ENCODE assay signal across 8 cellular contexts in genomic region chr3:20039765-20040475, GRCh38. TPM values are rescaled to one million over a fixed set of nuclear protein-coding genes. Genes with fewer than 3 reads are reported as not detected.
A peak's percentile ranks its signal among the peaks of the same experiment; 100 is the strongest.
DNase-seq lines count a peak whose midpoint lies in the region; ATAC-seq, FAIRE-seq and TF ChIP-seq lines count a peak whose summit lies in the region.

Gene KAT2B (plus strand): TSS chr3:20040446. CDS start chr3:20040478, 32 bp downstream.

- WGBS in pancreas, 2 donors = 0 to 1% methylated on average over 15 to 61 of the region's 66 CpGs
- 0% methylated on average over 14 to 31 of the region's 66 CpGs for WGBS in tibial nerve, 2 donors

- TF ChIP-seq CTCF in pancreas (IDR thresholded peaks at IDR 0.05) = peak; percentile 40 to 65 (median 61)
- peak; percentile 70 to 85 (median 82) for TF ChIP-seq CTCF in tibial nerve (IDR thresholded peaks at IDR 0.05)

- H3K4me3 ChIP-seq in pancreas (peak within 1 kb of the TSS; percentile 49 to 84 (median 70)), tibial nerve (peak within 1 kb of the TSS; percentile 84 to 97 (median 88))

- H3K27ac ChIP-seq in pancreas = peak within 1 kb of the TSS; percentile 89 to 98 (median 92)
- peak within 1 kb of the TSS; percentile 92 to 99 (median 98) for H3K27ac ChIP-seq in tibial nerve

- H3K4me3 Mint-ChIP-seq in activated naive CD8-positive, alpha-beta T cell = peak within 1 kb of the TSS; percentile 92

- H3K4me1 ChIP-seq in pancreas = peaks cover 0 to 34% (median 21%) of the 10 kb centered on the region in 3 donors
- peaks cover 0 to 47% (median 36%) of the 10 kb centered on the region in 4 donors for H3K4me1 ChIP-seq in tibial nerve

- H3K27me3 Mint-ChIP-seq in activated naive CD8-positive, alpha-beta T cell = no peaks in the 10 kb centered on the region

- H3K36me3 Mint-ChIP-seq in activated naive CD8-positive, alpha-beta T cell = no peaks in the 10 kb centered on the region

- intact Hi-C loops in head of caudate nucleus (cut with DNase I) (loop anchor here (5.0 to 10.0 kb wide), 2 partner anchors 93 to 145 kb away; partner anchors contain the start of genes RAB5A and SGO1), pancreas (cut with DNase I) (loop anchor here in 1 of 3 donors (10.0 kb wide), 1 partner anchor 145 kb away; the partner anchor contains the start of gene SGO1)

- no peaks in the 10 kb centered on the region for H3K9me3 Mint-ChIP-seq in activated naive CD8-positive, alpha-beta T cell (ENCODE audit: low read depth)

- H3K36me3 ChIP-seq in pancreas (no peaks in the 10 kb centered on the region), tibial nerve (no peaks in the 10 kb centered on the region)

- no peaks in the 10 kb centered on the region for H3K9me3 ChIP-seq in pancreas
- H3K9me3 ChIP-seq in tibial nerve = no peaks in the 10 kb centered on the region

- peaks cover 55% of the 10 kb centered on the region for H3K4me1 Mint-ChIP-seq in activated naive CD8-positive, alpha-beta T cell (ENCODE audit: low read depth)

- peak; percentile 49 for ATAC-seq in GM21529 (IDR thresholded peaks at IDR 0.05; ENCODE audit: unreplicated experiment)
- peak; percentile 81 for ATAC-seq in SK-N-SH treated with all-trans-retinoic acid at 6 μM for 48 hours
- ATAC-seq in pancreas = peak; percentile 80 to 85 (median 81)

- FAIRE-seq in pancreas (lab: Jason Lieb, UNC) = no peak

- TF ChIP-seq EP300 in tibial nerve (IDR thresholded peaks at IDR 0.05) = peak in 1 of 2 donors; percentile 89

- peak; percentile 55 to 59 for TF ChIP-seq POLR2A in tibial nerve (IDR thresholded peaks at IDR 0.05)

- H3K27me3 ChIP-seq in pancreas (no peaks in the 10 kb centered on the region), tibial nerve (no peaks in the 10 kb centered on the region)

- DNase-seq in ELF-1 (ENCODE audit: low read depth, low spot score) = peak; percentile 73
- peak; percentile 91 for DNase-seq in KG1 (lab: John Stamatoyannopoulos, UW)
- peak; percentile 68 to 94 (median 86) for DNase-seq in head of caudate nucleus
- peak; percentile 82 to 91 (median 86) for DNase-seq in pancreas
- peak; percentile 63 to 65 for DNase-seq in tibial nerve (ENCODE audit: low spot score in 2 of 2)

- H3K27ac Mint-ChIP-seq in activated naive CD8-positive, alpha-beta T cell = peak within 1 kb of the TSS; percentile 89

TF ChIP-seq in SK-N-SH treated with all-trans-retinoic acid at 6 μM for 48 hours, 23 proteins besides CTCF, POLR2A, EP300 and RAD21:
- TF ChIP-seq TCF4 (CRISPR knock-in tag; IDR thresholded peaks at IDR 0.05; ENCODE audit: borderline replicate concordance) (no peak), ZFP3 (CRISPR knock-in tag; IDR thresholded peaks at IDR 0.05) (peak; percentile 74; the same call in 1 of the 2 replicates)

RNA-seq across cellular contexts. Expression of gene KAT2B, which starts in this region (rescaled TPM):
- total RNA-seq in pancreas = 10 to 100 TPM; 13.1 to 21.6 (median 16.0) TPM
- polyA plus RNA-seq in pancreas = 10 to 100 TPM in 1 of 2 donors, 1 to 10 TPM in 1; 8.2 to 14.4 TPM
- total RNA-seq in tibial nerve = 10 to 100 TPM; 34.5 to 87.2 (median 60.1) TPM

Comparison
In these comparisons a context has a peak if more than half of its experiments do, and no peak if none do; other contexts are left out.
1. Peak in every context shown above with its lines: DNase-seq, ATAC-seq, H3K4me3 ChIP-seq and H3K27ac ChIP-seq.